ENCODE assay signal across 8 cellular contexts in the genomic region with DNA sequence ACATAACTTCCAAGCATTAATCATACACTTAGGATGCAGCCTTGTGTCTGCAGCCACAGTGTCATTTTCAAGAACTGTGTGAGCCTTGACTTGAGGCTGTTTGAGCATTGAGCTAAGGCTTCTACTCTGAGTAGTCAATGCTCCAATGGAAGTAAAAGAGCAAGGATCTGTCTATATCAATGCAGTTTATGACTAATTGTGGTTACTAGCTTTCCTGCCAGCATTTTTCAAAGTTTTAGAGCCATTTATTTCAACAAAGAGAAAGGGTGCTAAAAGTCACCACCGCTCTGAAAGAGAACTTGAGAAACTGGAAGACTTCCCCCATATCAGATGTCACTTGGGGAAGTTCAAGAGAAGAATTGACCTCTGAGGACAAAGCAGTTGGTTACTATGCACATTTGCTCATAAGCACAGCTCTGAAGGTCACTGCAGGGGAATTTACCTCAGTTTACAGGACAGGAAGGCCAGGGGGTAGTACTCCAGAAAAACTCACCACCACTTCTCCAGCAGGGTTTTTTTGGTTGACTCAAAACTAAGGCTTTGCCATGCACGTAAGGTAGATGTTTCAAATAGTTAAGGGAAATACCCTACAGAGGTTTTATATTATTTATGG. TPM values are rescaled to one million over a fixed set of nuclear protein-coding genes. Genes with fewer than 3 reads are reported as not detected.
A peak's percentile ranks its signal among the peaks of the same experiment; 100 is the strongest.
DNase-seq lines count a peak whose midpoint lies in the region; ATAC-seq and TF ChIP-seq lines count a peak whose summit lies in the region.

No MANE protein-coding gene starts in this region.

- H3K4me3 ChIP-seq in HL-60 (replicated peaks; ENCODE audit: insufficient read depth, low read length) = no peak overlapping the region
- no peak overlapping the region for H3K4me3 ChIP-seq in skeletal muscle cell (ENCODE audit: low read depth, low read length)

- H3K4me1 Mint-ChIP-seq in activated naive CD8-positive, alpha-beta T cell treated with anti-CD3 and anti-CD28 coated beads, Interleukin-2, amount 10 ng/mL, durations not matched to agents 7 days and 5 days = peaks cover 22% of the 10 kb centered on the region
- peaks cover 14% of the 10 kb centered on the region for H3K4me1 Mint-ChIP-seq in mesothelial cell of epicardium

- H3K27ac ChIP-seq in HL-60 (replicated peaks) = peak overlapping the region; percentile 77

- H3K9me3 Mint-ChIP-seq in activated naive CD8-positive, alpha-beta T cell treated with anti-CD3 and anti-CD28 coated beads, Interleukin-2, amount 10 ng/mL, durations not matched to agents 7 days and 5 days = no peaks in the 10 kb centered on the region
- H3K9me3 Mint-ChIP-seq in mesothelial cell of epicardium = peaks cover 15% of the 10 kb centered on the region

- H3K4me3 Mint-ChIP-seq in activated naive CD8-positive, alpha-beta T cell treated with anti-CD3 and anti-CD28 coated beads, Interleukin-2, amount 10 ng/mL, durations not matched to agents 7 days and 5 days = no peak overlapping the region
- H3K4me3 Mint-ChIP-seq in mesothelial cell of epicardium = no peak overlapping the region

- TF ChIP-seq CTCF in HL-60 (IDR thresholded peaks at IDR 0.05; ENCODE audit: insufficient read depth, low read length) = no peak
- TF ChIP-seq CTCF in mesothelial cell of epicardium (IDR thresholded peaks at IDR 0.05; ENCODE audit: unreplicated experiment) = no peak

- peak; percentile 89 for DNase-seq in ELR (ENCODE audit: low read depth)
- DNase-seq in HL-60 (ENCODE audit: low read depth in 1 of 2, low spot score in 1 of 2) = peak; percentile 61 to 83
- no peak for DNase-seq in activated naive CD8-positive, alpha-beta T cell treated with anti-CD3 and anti-CD28 coated beads, Interleukin-2, amount 10 ng/mL, durations not matched to agents 7 days and 5 days
- DNase-seq in skeletal muscle cell (ENCODE audit: low read depth) = peak; percentile 74
- DNase-seq in NCI-H526 (lab: John Stamatoyannopoulos, UW) = no peak
- no peak for DNase-seq in mesothelial cell of epicardium (ENCODE audit: low spot score in 2 of 2, unreplicated experiment in 2 of 2)
- no peak for DNase-seq in activated CD4-positive, alpha-beta T cell treated with anti-CD3 and anti-CD28 coated beads, Interleukin-2, amount 50 U/mL, for 48 hours

- peak overlapping the region; percentile 40 for H3K27ac Mint-ChIP-seq in activated naive CD8-positive, alpha-beta T cell treated with anti-CD3 and anti-CD28 coated beads, Interleukin-2, amount 10 ng/mL, durations not matched to agents 7 days and 5 days
- H3K27ac Mint-ChIP-seq in mesothelial cell of epicardium = no peak overlapping the region

- POLR2A ChIA-PET in activated naive CD8-positive, alpha-beta T cell treated with anti-CD3 and anti-CD28 coated beads, Interleukin-2, amount 10 ng/mL, durations not matched to agents 7 days and 5 days (lab: Charles Lee) = interaction anchor here (1.0 kb wide), 1 partner anchor 34 kb away, joined by 4 read pairs; no protein-coding TSS in a partner anchor

- ATAC-seq in GM21423 (IDR thresholded peaks at IDR 0.05; ENCODE audit: unreplicated experiment) = peak; percentile 55
- ATAC-seq in activated naive CD8-positive, alpha-beta T cell treated with anti-CD3 and anti-CD28 coated beads, Interleukin-2, amount 10 ng/mL, durations not matched to agents 7 days and 5 days (ENCODE audit: low read depth) = peak; percentile 65

- H3K27me3 ChIP-seq in HL-60 (ENCODE audit: insufficient read depth, poor library complexity, severe bottlenecking) = no peaks in the 10 kb centered on the region

- H3K27me3 Mint-ChIP-seq in activated naive CD8-positive, alpha-beta T cell treated with anti-CD3 and anti-CD28 coated beads, Interleukin-2, amount 10 ng/mL, durations not matched to agents 7 days and 5 days = no peaks in the 10 kb centered on the region
- H3K27me3 Mint-ChIP-seq in mesothelial cell of epicardium (ENCODE audit: low read depth) = no peaks in the 10 kb centered on the region

- H3K36me3 Mint-ChIP-seq in activated naive CD8-positive, alpha-beta T cell treated with anti-CD3 and anti-CD28 coated beads, Interleukin-2, amount 10 ng/mL, durations not matched to agents 7 days and 5 days = peaks cover 3% of the 10 kb centered on the region
- H3K36me3 Mint-ChIP-seq in mesothelial cell of epicardium = no peaks in the 10 kb centered on the region

RNA-seq across cellular contexts. Expression of a gene that starts 24.5 kb away (rescaled TPM):
- total RNA-seq in activated naive CD8-positive, alpha-beta T cell treated with anti-CD3 and anti-CD28 coated beads, Interleukin-2, amount 10 ng/mL, durations not matched to agents 7 days and 5 days = 10 to 100 TPM; 10.1 to 15.3 TPM
- 0.38 to 0.40 TPM in 2 of 3 replicates, not detected in the other for total RNA-seq in mesothelial cell of epicardium

Comparison
In these comparisons a context has a peak if more than half of its experiments do, and no peak if none do; other contexts are left out.
1. DNase-seq: peak in ELR (single experiment), HL-60 (2 of 2) and skeletal muscle cell (single experiment); none in activated naive CD8-positive, alpha-beta T cell treated with anti-CD3 and anti-CD28 coated beads, Interleukin-2, amount 10 ng/mL, durations not matched to agents 7 days and 5 days (single experiment), NCI-H526 (0 of 2), mesothelial cell of epicardium (0 of 2) and activated CD4-positive, alpha-beta T cell treated with anti-CD3 and anti-CD28 coated beads, Interleukin-2, amount 50 U/mL, for 48 hours (0 of 2).